ENCODE assay signal across 8 cellular contexts in the genomic region with DNA sequence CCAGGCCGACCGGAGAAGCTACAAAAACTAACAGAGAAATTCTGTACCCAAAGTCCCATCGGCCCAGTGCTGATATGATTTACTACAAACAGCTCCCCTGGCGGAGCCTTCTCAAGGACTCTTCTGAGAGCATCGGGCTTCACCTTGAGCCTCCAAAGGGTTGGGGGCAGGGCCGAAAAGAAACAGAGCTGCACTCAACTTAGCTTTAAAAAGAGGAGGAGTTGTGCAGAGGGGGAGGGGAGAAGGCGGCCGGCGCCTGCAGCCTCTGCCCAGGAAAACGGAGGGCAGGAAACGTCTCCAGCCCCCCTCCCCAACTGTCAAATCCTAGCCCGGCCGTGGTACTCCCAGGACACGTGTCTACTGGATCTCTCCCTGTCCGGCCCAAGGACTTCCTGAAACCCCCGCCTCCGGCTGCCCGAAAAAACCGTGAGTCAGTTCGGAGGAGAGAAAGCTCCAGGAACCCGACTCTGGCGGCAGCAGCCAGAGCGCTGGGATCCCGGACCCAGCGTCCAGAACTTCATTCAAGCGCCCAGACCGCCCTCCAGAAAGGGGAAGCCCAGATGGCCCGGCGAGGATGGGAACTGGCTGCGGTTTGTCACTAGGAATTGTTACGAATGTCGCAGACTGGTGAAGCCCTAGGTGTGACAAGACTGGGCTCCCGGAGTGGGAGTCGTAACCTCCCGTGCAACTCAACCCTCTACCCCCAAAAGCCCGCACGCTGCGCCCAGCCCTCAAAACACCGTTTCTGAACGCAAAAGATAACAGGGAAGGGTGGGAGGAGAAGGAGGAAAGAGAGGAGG. TPM values are rescaled to one million over a fixed set of nuclear protein-coding genes. Genes with fewer than 3 reads are reported as not detected.
A peak's percentile ranks its signal among the peaks of the same experiment; 100 is the strongest.
DNase-seq lines count a peak whose midpoint lies in the region; ATAC-seq, FAIRE-seq and TF ChIP-seq lines count a peak whose summit lies in the region.

No MANE protein-coding gene starts in this region.

- peak; percentile 59 for ATAC-seq in HG02759 (IDR thresholded peaks at IDR 0.05; ENCODE audit: unreplicated experiment)
- ATAC-seq in GM19455 (IDR thresholded peaks at IDR 0.05; ENCODE audit: unreplicated experiment) = no peak

- no peaks in the 10 kb centered on the region for H3K9me3 ChIP-seq in Peyer's patch
- no peaks in the 10 kb centered on the region for H3K9me3 ChIP-seq in small intestine (ENCODE audit: control insufficient read depth, low read depth)

- H3K4me3 ChIP-seq in Peyer's patch = peak overlapping the region; percentile 24 to 55 (median 36)
- H3K4me3 ChIP-seq in small intestine (ENCODE audit: low read depth in 1 of 2, low read length in 2 of 2) = peak overlapping the region in 1 of 2 donors; percentile 37

- H3K36me3 ChIP-seq in Peyer's patch = no peaks in the 10 kb centered on the region
- no peaks in the 10 kb centered on the region for H3K36me3 ChIP-seq in small intestine (ENCODE audit: control insufficient read depth in 2 of 2, insufficient read depth in 2 of 2, low read length in 2 of 2)

- FAIRE-seq in small intestine (lab: Jason Lieb, UNC) = no peak

- TF ChIP-seq CTCF in Peyer's patch (IDR thresholded peaks at IDR 0.05) = no peak

- peak; percentile 9 for DNase-seq in NCI-H345 (lab: John Stamatoyannopoulos, UW)
- no peak for DNase-seq in NCI-H345 treated with DMSO at 0.1 percent for 48 hours (lab: John Stamatoyannopoulos, UW; ENCODE audit: unreplicated experiment)
- peak; percentile 17 to 51 (median 50) for DNase-seq in Peyer's patch
- DNase-seq in cerebellar cortex (ENCODE audit: low spot score) = peak; percentile 75
- peak; percentile 92 for DNase-seq in iris pigment epithelial cell (ENCODE audit: low read depth)
- peak; percentile 15 for DNase-seq in small intestine

- H3K4me1 ChIP-seq in Peyer's patch (peaks cover 0 to 7% (median 0%) of the 10 kb centered on the region in 4 donors), small intestine (ENCODE audit: control insufficient read depth in 2 of 2, insufficient read depth in 1 of 2, low read depth in 1 of 2, low read length in 1 of 2) (no peaks in the 10 kb centered on the region)

- WGBS in small intestine, 3 donors = 1 to 2% (median 2%) methylated on average over 33 to 40 of the region's 40 CpGs

- H3K27ac ChIP-seq in Peyer's patch (peak overlapping the region in 3 of 4 donors; percentile 27 to 58 (median 32)), small intestine (ENCODE audit: low read depth in 1 of 2, low read length in 1 of 2) (peak overlapping the region in 1 of 2 donors; percentile 15)

- no peak for TF ChIP-seq POLR2A in Peyer's patch (IDR thresholded peaks at IDR 0.05)

- H3K27me3 ChIP-seq in Peyer's patch = no peaks in the 10 kb centered on the region
- peaks cover 3 to 4% of the 10 kb centered on the region in 2 donors for H3K27me3 ChIP-seq in small intestine (ENCODE audit: control insufficient read depth in 2 of 2, insufficient read depth in 2 of 2, low read length in 2 of 2)

RNA-seq across cellular contexts. Expression of gene ADAMTS3, which starts 1.0 kb away (rescaled TPM):
- 1 to 10 TPM in 1 of 4 donors, under 1 TPM in 1, not detected in 2; 0.54 to 1.7 TPM for total RNA-seq in Peyer's patch
- polyA plus RNA-seq in small intestine = under 1 TPM in 1 of 3 donors, not detected in 2; 0.16 TPM
